1 cellular context compared by ENCODE assay signal in the genomic region with DNA sequence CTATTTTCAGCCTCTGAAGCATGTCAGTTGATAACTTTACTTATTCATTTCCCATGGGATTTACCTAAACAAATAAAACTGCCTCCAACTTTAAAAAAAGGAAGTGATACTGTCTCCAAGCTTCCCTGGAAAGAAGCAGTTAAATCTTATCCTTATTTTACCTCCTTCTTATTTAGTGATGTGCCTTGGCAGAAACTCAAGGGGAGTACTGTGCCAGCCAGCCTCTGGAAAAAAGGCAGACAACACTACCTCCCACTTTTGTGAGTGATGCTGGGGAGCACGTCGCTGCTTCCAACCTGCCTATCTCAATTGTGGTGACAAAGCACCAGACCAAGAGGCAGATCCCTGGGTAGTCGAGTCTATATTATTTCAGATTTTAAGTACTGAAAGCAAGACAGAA.
TF ChIP-seq lines count a peak whose summit lies in the region.

No MANE protein-coding gene starts in this region.

TF ChIP-seq in WTC11, 78 proteins besides CTCF, POLR2A, EP300 and RAD21 (continued from another document):
- TF ChIP-seq, protein P1, sequence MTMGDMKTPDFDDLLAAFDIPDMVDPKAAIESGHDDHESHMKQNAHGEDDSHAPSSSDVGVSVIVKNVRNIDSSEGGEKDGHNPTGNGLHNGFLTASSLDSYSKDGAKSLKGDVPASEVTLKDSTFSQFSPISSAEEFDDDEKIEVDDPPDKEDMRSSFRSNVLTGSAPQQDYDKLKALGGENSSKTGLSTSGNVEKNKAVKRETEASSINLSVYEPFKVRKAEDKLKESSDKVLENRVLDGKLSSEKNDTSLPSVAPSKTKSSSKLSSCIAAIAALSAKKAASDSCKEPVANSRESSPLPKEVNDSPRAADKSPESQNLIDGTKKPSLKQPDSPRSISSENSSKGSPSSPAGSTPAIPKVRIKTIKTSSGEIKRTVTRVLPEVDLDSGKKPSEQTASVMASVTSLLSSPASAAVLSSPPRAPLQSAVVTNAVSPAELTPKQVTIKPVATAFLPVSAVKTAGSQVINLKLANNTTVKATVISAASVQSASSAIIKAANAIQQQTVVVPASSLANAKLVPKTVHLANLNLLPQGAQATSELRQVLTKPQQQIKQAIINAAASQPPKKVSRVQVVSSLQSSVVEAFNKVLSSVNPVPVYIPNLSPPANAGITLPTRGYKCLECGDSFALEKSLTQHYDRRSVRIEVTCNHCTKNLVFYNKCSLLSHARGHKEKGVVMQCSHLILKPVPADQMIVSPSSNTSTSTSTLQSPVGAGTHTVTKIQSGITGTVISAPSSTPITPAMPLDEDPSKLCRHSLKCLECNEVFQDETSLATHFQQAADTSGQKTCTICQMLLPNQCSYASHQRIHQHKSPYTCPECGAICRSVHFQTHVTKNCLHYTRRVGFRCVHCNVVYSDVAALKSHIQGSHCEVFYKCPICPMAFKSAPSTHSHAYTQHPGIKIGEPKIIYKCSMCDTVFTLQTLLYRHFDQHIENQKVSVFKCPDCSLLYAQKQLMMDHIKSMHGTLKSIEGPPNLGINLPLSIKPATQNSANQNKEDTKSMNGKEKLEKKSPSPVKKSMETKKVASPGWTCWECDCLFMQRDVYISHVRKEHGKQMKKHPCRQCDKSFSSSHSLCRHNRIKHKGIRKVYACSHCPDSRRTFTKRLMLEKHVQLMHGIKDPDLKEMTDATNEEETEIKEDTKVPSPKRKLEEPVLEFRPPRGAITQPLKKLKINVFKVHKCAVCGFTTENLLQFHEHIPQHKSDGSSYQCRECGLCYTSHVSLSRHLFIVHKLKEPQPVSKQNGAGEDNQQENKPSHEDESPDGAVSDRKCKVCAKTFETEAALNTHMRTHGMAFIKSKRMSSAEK (CRISPR knock-in tag; IDR thresholded peaks at IDR 0.05; ENCODE audit: borderline replicate concordance): no peak
- TF ChIP-seq HMGA2 (CRISPR knock-in tag; IDR thresholded peaks at IDR 0.05) (no peak), NFYB (CRISPR knock-in tag; conservative IDR thresholded peaks at IDR 0.05; ENCODE audit: low read depth) (no peak)
- TF ChIP-seq, protein P2, sequence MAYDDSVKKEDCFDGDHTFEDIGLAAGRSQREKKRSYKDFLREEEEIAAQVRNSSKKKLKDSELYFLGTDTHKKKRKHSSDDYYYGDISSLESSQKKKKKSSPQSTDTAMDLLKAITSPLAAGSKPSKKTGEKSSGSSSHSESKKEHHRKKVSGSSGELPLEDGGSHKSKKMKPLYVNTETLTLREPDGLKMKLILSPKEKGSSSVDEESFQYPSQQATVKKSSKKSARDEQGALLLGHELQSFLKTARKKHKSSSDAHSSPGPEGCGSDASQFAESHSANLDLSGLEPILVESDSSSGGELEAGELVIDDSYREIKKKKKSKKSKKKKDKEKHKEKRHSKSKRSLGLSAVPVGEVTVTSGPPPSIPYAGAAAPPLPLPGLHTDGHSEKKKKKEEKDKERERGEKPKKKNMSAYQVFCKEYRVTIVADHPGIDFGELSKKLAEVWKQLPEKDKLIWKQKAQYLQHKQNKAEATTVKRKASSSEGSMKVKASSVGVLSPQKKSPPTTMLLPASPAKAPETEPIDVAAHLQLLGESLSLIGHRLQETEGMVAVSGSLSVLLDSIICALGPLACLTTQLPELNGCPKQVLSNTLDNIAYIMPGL (CRISPR knock-in tag; IDR thresholded peaks at IDR 0.05): no peak
